In genomic region chr19:42244452-42245220, GRCh38 we compare ENCODE assay signal across 1 cellular context.
TF ChIP-seq lines count a peak whose summit lies in the region.

No MANE protein-coding gene starts in this region.

TF ChIP-seq in GM12878, 131 proteins besides CTCF, POLR2A, EP300 and RAD21 (continued from another document and continues in another):
- TF ChIP-seq, protein P1, sequence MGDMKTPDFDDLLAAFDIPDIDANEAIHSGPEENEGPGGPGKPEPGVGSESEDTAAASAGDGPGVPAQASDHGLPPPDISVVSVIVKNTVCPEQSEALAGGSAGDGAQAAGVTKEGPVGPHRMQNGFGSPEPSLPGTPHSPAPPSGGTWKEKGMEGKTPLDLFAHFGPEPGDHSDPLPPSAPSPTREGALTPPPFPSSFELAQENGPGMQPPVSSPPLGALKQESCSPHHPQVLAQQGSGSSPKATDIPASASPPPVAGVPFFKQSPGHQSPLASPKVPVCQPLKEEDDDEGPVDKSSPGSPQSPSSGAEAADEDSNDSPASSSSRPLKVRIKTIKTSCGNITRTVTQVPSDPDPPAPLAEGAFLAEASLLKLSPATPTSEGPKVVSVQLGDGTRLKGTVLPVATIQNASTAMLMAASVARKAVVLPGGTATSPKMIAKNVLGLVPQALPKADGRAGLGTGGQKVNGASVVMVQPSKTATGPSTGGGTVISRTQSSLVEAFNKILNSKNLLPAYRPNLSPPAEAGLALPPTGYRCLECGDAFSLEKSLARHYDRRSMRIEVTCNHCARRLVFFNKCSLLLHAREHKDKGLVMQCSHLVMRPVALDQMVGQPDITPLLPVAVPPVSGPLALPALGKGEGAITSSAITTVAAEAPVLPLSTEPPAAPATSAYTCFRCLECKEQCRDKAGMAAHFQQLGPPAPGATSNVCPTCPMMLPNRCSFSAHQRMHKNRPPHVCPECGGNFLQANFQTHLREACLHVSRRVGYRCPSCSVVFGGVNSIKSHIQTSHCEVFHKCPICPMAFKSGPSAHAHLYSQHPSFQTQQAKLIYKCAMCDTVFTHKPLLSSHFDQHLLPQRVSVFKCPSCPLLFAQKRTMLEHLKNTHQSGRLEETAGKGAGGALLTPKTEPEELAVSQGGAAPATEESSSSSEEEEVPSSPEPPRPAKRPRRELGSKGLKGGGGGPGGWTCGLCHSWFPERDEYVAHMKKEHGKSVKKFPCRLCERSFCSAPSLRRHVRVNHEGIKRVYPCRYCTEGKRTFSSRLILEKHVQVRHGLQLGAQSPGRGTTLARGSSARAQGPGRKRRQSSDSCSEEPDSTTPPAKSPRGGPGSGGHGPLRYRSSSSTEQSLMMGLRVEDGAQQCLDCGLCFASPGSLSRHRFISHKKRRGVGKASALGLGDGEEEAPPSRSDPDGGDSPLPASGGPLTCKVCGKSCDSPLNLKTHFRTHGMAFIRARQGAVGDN (IDR thresholded peaks at IDR 0.05): no peak
- TF ChIP-seq, protein P2, sequence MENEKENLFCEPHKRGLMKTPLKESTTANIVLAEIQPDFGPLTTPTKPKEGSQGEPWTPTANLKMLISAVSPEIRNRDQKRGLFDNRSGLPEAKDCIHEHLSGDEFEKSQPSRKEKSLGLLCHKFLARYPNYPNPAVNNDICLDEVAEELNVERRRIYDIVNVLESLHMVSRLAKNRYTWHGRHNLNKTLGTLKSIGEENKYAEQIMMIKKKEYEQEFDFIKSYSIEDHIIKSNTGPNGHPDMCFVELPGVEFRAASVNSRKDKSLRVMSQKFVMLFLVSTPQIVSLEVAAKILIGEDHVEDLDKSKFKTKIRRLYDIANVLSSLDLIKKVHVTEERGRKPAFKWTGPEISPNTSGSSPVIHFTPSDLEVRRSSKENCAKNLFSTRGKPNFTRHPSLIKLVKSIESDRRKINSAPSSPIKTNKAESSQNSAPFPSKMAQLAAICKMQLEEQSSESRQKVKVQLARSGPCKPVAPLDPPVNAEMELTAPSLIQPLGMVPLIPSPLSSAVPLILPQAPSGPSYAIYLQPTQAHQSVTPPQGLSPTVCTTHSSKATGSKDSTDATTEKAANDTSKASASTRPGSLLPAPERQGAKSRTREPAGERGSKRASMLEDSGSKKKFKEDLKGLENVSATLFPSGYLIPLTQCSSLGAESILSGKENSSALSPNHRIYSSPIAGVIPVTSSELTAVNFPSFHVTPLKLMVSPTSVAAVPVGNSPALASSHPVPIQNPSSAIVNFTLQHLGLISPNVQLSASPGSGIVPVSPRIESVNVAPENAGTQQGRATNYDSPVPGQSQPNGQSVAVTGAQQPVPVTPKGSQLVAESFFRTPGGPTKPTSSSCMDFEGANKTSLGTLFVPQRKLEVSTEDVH (IDR thresholded peaks at IDR 0.05; ENCODE audit: low read depth, partially characterized antibody): peak; percentile 88
- TF ChIP-seq ATF7 (IDR thresholded peaks at IDR 0.05; ENCODE audit: low read depth) (peak; percentile 65), IRF4 (IDR thresholded peaks at IDR 0.05; ENCODE audit: low read depth, low read length) (peak; percentile 57; the same call in 1 of the 2 replicates), CHD4 (IDR thresholded peaks at IDR 0.05) (no peak), TBL1XR1 (IDR thresholded peaks at IDR 0.05; ENCODE audit: low read depth, low read length) (0 out of 2 replicates have a peak, but pooled peaks have one; percentile 30), ZSCAN29 (IDR thresholded peaks at IDR 0.05) (no peak), ZNF24 (IDR thresholded peaks at IDR 0.05) (no peak), LARP7 (IDR thresholded peaks at IDR 0.05) (peak; percentile 77), BHLHE40 (IDR thresholded peaks at IDR 0.05; ENCODE audit: borderline replicate concordance in 1 of 2, low read depth in 2 of 2, low read length in 1 of 2) (peak in 1 of 2 experiments; percentile 54; a peak in 1 of 4 replicates), ZNF207 (IDR thresholded peaks at IDR 0.05; ENCODE audit: borderline replicate concordance) (peak; percentile 90), ELK1 (IDR thresholded peaks at IDR 0.05; ENCODE audit: low read depth, low read length) (peak; percentile 91), IKZF1 (conservative IDR thresholded peaks at IDR 0.05) (peak; percentile 100), NR2F1 (conservative IDR thresholded peaks at IDR 0.05) (0 out of 2 replicates have a peak, but pooled peaks have one; percentile 21), RUNX3 (IDR thresholded peaks at IDR 0.05; ENCODE audit: low read length) (peak; percentile 56), MTA3 (IDR thresholded peaks at IDR 0.05; ENCODE audit: borderline replicate concordance, low read length) (peak; percentile 62; the same call in 1 of the 2 replicates), MYB (IDR thresholded peaks at IDR 0.05; ENCODE audit: borderline replicate concordance, low read depth, low read length) (no peak), POU2F2 (IDR thresholded peaks at IDR 0.05; ENCODE audit: borderline replicate concordance, low read depth, low read length) (peak; percentile 43; the same call in 1 of the 3 replicates), CHD1 (IDR thresholded peaks at IDR 0.05; ENCODE audit: low read depth, low read length) (no peak), CBX5 (IDR thresholded peaks at IDR 0.05; ENCODE audit: low read depth) (no peak), POLR2AphosphoS2 (IDR thresholded peaks at IDR 0.05; ENCODE audit: low read depth, low read length) (no peak), PAX5 (IDR thresholded peaks at IDR 0.05; ENCODE audit: borderline replicate concordance, low read depth, low read length) (0 out of 2 replicates have a peak, but pooled peaks have one; percentile 2), HSF1 (IDR thresholded peaks at IDR 0.05; ENCODE audit: low read depth, low read length) (no peak), BRCA1 (IDR thresholded peaks at IDR 0.05; ENCODE audit: low read depth, low read length) (no peak), PAX8 (IDR thresholded peaks at IDR 0.05) (no peak), EZH2 (IDR thresholded peaks at IDR 0.05; ENCODE audit: borderline replicate concordance, control insufficient read depth, low read depth, low read length) (no peak), NFXL1 (IDR thresholded peaks at IDR 0.05; ENCODE audit: borderline replicate concordance) (no peak), SRF (IDR thresholded peaks at IDR 0.05; ENCODE audit: low read depth in 2 of 2, low read length in 2 of 2) (peak in 1 of 2 experiments; percentile 78; a peak in 2 of 4 replicates), KDM1A (IDR thresholded peaks at IDR 0.05; ENCODE audit: borderline replicate concordance) (no peak), HCFC1 (IDR thresholded peaks at IDR 0.05; ENCODE audit: low read length) (peak; percentile 99), SMAD1 (IDR thresholded peaks at IDR 0.05; ENCODE audit: low read depth, partially characterized antibody) (no peak), CBFB (IDR thresholded peaks at IDR 0.05; ENCODE audit: low read depth) (0 out of 2 replicates have a peak, but pooled peaks have one; percentile 58), ASH2L (IDR thresholded peaks at IDR 0.05; ENCODE audit: borderline replicate concordance, low read depth) (no peak), BCL3 (IDR thresholded peaks at IDR 0.05; ENCODE audit: borderline replicate concordance, insufficient read depth, low read depth, low read length, poor library complexity, severe bottlenecking) (no peak), EED (IDR thresholded peaks at IDR 0.05; ENCODE audit: low read depth) (no peak), CBX3 (IDR thresholded peaks at IDR 0.05; ENCODE audit: borderline replicate concordance, low read depth) (no peak), NBN (IDR thresholded peaks at IDR 0.05) (no peak; the same call in 1 of the 2 replicates), IKZF2 (IDR thresholded peaks at IDR 0.05) (peak in 1 of 2 experiments; percentile 68), PBX3 (IDR thresholded peaks at IDR 0.05; ENCODE audit: insufficient replicate concordance, low read depth, low read length) (no peak), SREBF1 (IDR thresholded peaks at IDR 0.05; ENCODE audit: low read length) (peak; percentile 91), TARDBP (IDR thresholded peaks at IDR 0.05; ENCODE audit: borderline replicate concordance) (peak; percentile 95), ZNF384 (IDR thresholded peaks at IDR 0.05; ENCODE audit: borderline replicate concordance, low read depth, low read length) (no peak), TCF7 (IDR thresholded peaks at IDR 0.05; ENCODE audit: borderline replicate concordance) (no peak), YY1 (IDR thresholded peaks at IDR 0.05; ENCODE audit: low read depth, low read length) (peak; percentile 91), SIN3A (IDR thresholded peaks at IDR 0.05; ENCODE audit: low read depth, low read length) (no peak), SREBF2 (IDR thresholded peaks at IDR 0.05; ENCODE audit: low read length) (no peak)
- TF ChIP-seq, protein P3, sequence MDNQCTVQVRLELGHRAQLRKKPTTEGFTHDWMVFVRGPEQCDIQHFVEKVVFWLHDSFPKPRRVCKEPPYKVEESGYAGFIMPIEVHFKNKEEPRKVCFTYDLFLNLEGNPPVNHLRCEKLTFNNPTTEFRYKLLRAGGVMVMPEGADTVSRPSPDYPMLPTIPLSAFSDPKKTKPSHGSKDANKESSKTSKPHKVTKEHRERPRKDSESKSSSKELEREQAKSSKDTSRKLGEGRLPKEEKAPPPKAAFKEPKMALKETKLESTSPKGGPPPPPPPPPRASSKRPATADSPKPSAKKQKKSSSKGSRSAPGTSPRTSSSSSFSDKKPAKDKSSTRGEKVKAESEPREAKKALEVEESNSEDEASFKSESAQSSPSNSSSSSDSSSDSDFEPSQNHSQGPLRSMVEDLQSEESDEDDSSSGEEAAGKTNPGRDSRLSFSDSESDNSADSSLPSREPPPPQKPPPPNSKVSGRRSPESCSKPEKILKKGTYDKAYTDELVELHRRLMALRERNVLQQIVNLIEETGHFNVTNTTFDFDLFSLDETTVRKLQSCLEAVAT (IDR thresholded peaks at IDR 0.05): no peak
- TF ChIP-seq, protein P4, sequence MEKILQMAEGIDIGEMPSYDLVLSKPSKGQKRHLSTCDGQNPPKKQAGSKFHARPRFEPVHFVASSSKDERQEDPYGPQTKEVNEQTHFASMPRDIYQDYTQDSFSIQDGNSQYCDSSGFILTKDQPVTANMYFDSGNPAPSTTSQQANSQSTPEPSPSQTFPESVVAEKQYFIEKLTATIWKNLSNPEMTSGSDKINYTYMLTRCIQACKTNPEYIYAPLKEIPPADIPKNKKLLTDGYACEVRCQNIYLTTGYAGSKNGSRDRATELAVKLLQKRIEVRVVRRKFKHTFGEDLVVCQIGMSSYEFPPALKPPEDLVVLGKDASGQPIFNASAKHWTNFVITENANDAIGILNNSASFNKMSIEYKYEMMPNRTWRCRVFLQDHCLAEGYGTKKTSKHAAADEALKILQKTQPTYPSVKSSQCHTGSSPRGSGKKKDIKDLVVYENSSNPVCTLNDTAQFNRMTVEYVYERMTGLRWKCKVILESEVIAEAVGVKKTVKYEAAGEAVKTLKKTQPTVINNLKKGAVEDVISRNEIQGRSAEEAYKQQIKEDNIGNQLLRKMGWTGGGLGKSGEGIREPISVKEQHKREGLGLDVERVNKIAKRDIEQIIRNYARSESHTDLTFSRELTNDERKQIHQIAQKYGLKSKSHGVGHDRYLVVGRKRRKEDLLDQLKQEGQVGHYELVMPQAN (conservative IDR thresholded peaks at IDR 0.05): no peak; the same call in 1 of the 2 replicates
- TF ChIP-seq, protein P5, sequence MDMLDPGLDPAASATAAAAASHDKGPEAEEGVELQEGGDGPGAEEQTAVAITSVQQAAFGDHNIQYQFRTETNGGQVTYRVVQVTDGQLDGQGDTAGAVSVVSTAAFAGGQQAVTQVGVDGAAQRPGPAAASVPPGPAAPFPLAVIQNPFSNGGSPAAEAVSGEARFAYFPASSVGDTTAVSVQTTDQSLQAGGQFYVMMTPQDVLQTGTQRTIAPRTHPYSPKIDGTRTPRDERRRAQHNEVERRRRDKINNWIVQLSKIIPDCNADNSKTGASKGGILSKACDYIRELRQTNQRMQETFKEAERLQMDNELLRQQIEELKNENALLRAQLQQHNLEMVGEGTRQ (IDR thresholded peaks at IDR 0.05; ENCODE audit: borderline replicate concordance, low read depth, low read length): peak; percentile 81
